ENCODE assay signal across 18 cellular contexts in genomic region chr3:150733373-150733935, GRCh38. TPM values are rescaled to one million over a fixed set of nuclear protein-coding genes. Genes with fewer than 3 reads are reported as not detected.
A peak's percentile ranks its signal among the peaks of the same experiment; 100 is the strongest.
DNase-seq lines count a peak whose midpoint lies in the region; ATAC-seq, FAIRE-seq and TF ChIP-seq lines count a peak whose summit lies in the region.
"Had no signal": no experiment of that assay in that cellular context is flagged by ENCODE, and none has a peak within 500 bp of the region (broad histone marks: within the 10 kb centered on the region; RNA-seq: fewer than 3 reads in every experiment).

No MANE protein-coding gene starts in this region.

- FAIRE-seq in H1 (lab: Jason Lieb, UNC), result no peak

- no peak overlapping the region for H4K5ac ChIP-seq in H1 (ENCODE audit: insufficient read length, low read depth, low read length)

- TF ChIP-seq EP300 in H1 (IDR thresholded peaks at IDR 0.05; ENCODE audit: borderline replicate concordance in 1 of 2, low read depth in 2 of 2, low read length in 2 of 2), result no peak

- H2BK120ac ChIP-seq in H1 (replicated peaks; ENCODE audit: low read depth, low read length), result no peak overlapping the region

- TF ChIP-seq RAD21 in H1 (IDR thresholded peaks at IDR 0.05 in 1 of 2, conservative IDR thresholded peaks at IDR 0.05 in 1 of 2; ENCODE audit: low read depth in 2 of 2, low read length in 2 of 2), result no peak

- TF ChIP-seq POLR2A in H1 (IDR thresholded peaks at IDR 0.05; ENCODE audit: control extremely low read depth in 1 of 2, low read depth in 2 of 2, low read length in 2 of 2), result no peak
- TF ChIP-seq POLR2A in body of pancreas (IDR thresholded peaks at IDR 0.05), result no peak

- H3K4me3 ChIP-seq in H7 (ENCODE audit: insufficient read depth, low read depth, low read length) (no peak overlapping the region), H1 (ENCODE audit: extremely low read depth in 1 of 4, insufficient read depth in 2 of 4, low read depth in 3 of 4, low read length in 4 of 4) (no peak overlapping the region), body of pancreas (no peak overlapping the region)
- H3K4me3 ChIP-seq: esophagus muscularis mucosa, ovary, tibial nerve had no signal

- H2AK5ac ChIP-seq in H1 (ENCODE audit: low read depth, low read length), result no peak overlapping the region

- 0 out of 2 replicates have a peak overlapping the region, but pooled peaks have one; percentile 24 for H3K18ac ChIP-seq in H1 (ENCODE audit: extremely low read depth, low read length)

- H2BK15ac ChIP-seq in H1 (ENCODE audit: low read length), result no peak overlapping the region

- CTCF ChIA-PET in H1 (lab: Charles Lee; ENCODE audit: partially characterized antibody), result no interaction called here

- no peaks in the 10 kb centered on the region for H3K79me2 ChIP-seq in H1 (ENCODE audit: control insufficient read depth in 1 of 2, insufficient read depth in 2 of 2, low read length in 2 of 2)

- DNase-seq in H7, result peak; percentile 33
- DNase-seq in SK-N-DZ (ENCODE audit: low spot score), result peak; percentile 26
- DNase-seq in H1 (ENCODE audit: low read depth in 1 of 2, low spot score in 2 of 2), result no peak
- DNase-seq in nephron progenitor cell, result no peak
- DNase-seq in body of pancreas, result no peak
- no peak for DNase-seq in NCI-H524 treated with DMSO at 0.1 percent for 48 hours (lab: John Stamatoyannopoulos, UW)
- no peak for DNase-seq in occipital lobe (lab: John Stamatoyannopoulos, UW)
- DNase-seq in SW480 (ENCODE audit: low spot score), result no peak
- DNase-seq: activated naive CD4-positive, alpha-beta T cell treated with Interleukin-2 at 50 U/mL for 16 hours; cerebellar nuclear complex; COR-L47; NCI-H1930; ovary; T-cell had no signal

- no peak overlapping the region for H3K14ac ChIP-seq in H1 (ENCODE audit: insufficient read length)

- no peak overlapping the region for H4K91ac ChIP-seq in H1 (replicated peaks; ENCODE audit: insufficient read length, low read length)

- TF ChIP-seq CTCF in H1 (IDR thresholded peaks at IDR 0.05; ENCODE audit: control extremely low read depth in 1 of 3, insufficient read depth in 1 of 3, low read depth in 1 of 3, low read length in 3 of 3) (no peak), nephron progenitor cell (IDR thresholded peaks at IDR 0.05) (no peak), body of pancreas (IDR thresholded peaks at IDR 0.05) (no peak)

- no peak overlapping the region for H2BK5ac ChIP-seq in H1 (ENCODE audit: low read depth, low read length)

- H3K36me3 ChIP-seq in H7 (replicated peaks; ENCODE audit: control insufficient read depth, insufficient read depth, low read length) (no peaks in the 10 kb centered on the region), H1 (ENCODE audit: control insufficient read depth in 2 of 4, insufficient read depth in 4 of 4, low read length in 3 of 4) (no peaks in the 10 kb centered on the region), body of pancreas (replicated peaks in 1 of 2; ENCODE audit: insufficient read depth in 1 of 2, low read depth in 2 of 2) (no peaks in the 10 kb centered on the region)
- H3K36me3 ChIP-seq: esophagus muscularis mucosa, ovary, tibial nerve had no signal

- H3K4me1 ChIP-seq in H1 (replicated peaks in 1 of 4; ENCODE audit: control insufficient read depth in 3 of 4, insufficient read depth in 4 of 4, low read length in 3 of 4) (peaks cover 0 to 9% (median 4%) of the 10 kb centered on the region in 4 experiments; a peak in 5 of 7 replicates), body of pancreas (peaks cover 24% of the 10 kb centered on the region)

- H4K20me1 ChIP-seq in H1 (replicated peaks in 1 of 2; ENCODE audit: control insufficient read depth in 1 of 2, insufficient read depth in 2 of 2, low read length in 2 of 2), result no peaks in the 10 kb centered on the region

- H3K27ac Mint-ChIP-seq in nephron progenitor cell, result peak overlapping the region; percentile 7
- H3K27ac Mint-ChIP-seq: memory B cell, T-cell had no signal

- H3K27me3 Mint-ChIP-seq in nephron progenitor cell (ENCODE audit: low read depth, poor library complexity), result peaks cover 3% of the 10 kb centered on the region
- H3K27me3 Mint-ChIP-seq: IgD-negative memory B cell, memory B cell, T-cell had no signal

- H2AFZ ChIP-seq in H1 (ENCODE audit: low read length), result no peak overlapping the region; the same call in 1 of the 2 replicates

- no peak for ATAC-seq in body of pancreas
- ATAC-seq: T-cell had no signal

- no peaks in the 10 kb centered on the region for H3K9me3 Mint-ChIP-seq in nephron progenitor cell
- H3K9me3 Mint-ChIP-seq: IgD-negative memory B cell, memory B cell, T-cell had no signal

- no peaks in the 10 kb centered on the region for H3K79me1 ChIP-seq in H1 (ENCODE audit: low read depth, low read length)

- no peak overlapping the region for H4K8ac ChIP-seq in H1 (ENCODE audit: extremely low read depth, insufficient read depth, low read length)

- H3K23me2 ChIP-seq in H1 (ENCODE audit: low read depth, low read length), result no peaks in the 10 kb centered on the region

- no peak overlapping the region for H3K56ac ChIP-seq in H1 (replicated peaks; ENCODE audit: insufficient read length, low read depth, low read length)

- H3K27ac ChIP-seq in H1 (ENCODE audit: low read depth, low read length), result no peak overlapping the region
- H3K27ac ChIP-seq in body of pancreas, result no peak overlapping the region
- H3K27ac ChIP-seq: esophagus muscularis mucosa, ovary, tibial nerve had no signal

- peaks cover 10% of the 10 kb centered on the region for H3K4me1 Mint-ChIP-seq in nephron progenitor cell

- no peak overlapping the region for H2BK20ac ChIP-seq in H1 (ENCODE audit: low read length)

- H2BK12ac ChIP-seq in H1 (ENCODE audit: low read depth, low read length), result no peak overlapping the region

- POLR2A ChIA-PET in H1 (lab: Charles Lee; ENCODE audit: partially characterized antibody), result no interaction called here

- H3K23ac ChIP-seq in H1 (ENCODE audit: insufficient read length), result no peak overlapping the region

- no peak overlapping the region for H3K4me3 Mint-ChIP-seq in nephron progenitor cell
- H3K4me3 Mint-ChIP-seq: IgD-negative memory B cell, memory B cell, T-cell had no signal

- H3K4ac ChIP-seq in H1 (replicated peaks; ENCODE audit: insufficient read length, low read depth, low read length), result no peak overlapping the region

- intact Hi-C loops in body of pancreas (cut with DNase I), result loop anchor here (5.0 kb wide), 1 partner anchor 39 kb away; no protein-coding TSS in a partner anchor

- H3K4me2 ChIP-seq in H1 (ENCODE audit: insufficient read depth in 1 of 2, low read depth in 2 of 2, low read length in 2 of 2), result no peak overlapping the region

- 82% methylated on average over 8 of the region's 8 CpGs; no CpG with 5 or more reads in 1 of the 2 experiments for WGBS in H1 (ENCODE audit: extremely low coverage in 1 of 2, insufficient coverage in 1 of 2, insufficient read length in 1 of 2, insufficient replicate concordance in 2 of 2, low coverage in 1 of 2, low lambda C conversion rate in 2 of 2, missing lambda C conversion rate in 1 of 2), 2 experiments
- whole genome bisulfite sequencing in body of pancreas, 2 donors, result 74 to 75% methylated on average over 8 of the region's 8 CpGs

- no peaks in the 10 kb centered on the region for H3K36me3 Mint-ChIP-seq in nephron progenitor cell (ENCODE audit: low read depth)
- H3K36me3 Mint-ChIP-seq: T-cell had no signal

- no peak overlapping the region for H3K9ac ChIP-seq in H1 (replicated peaks in 1 of 4; ENCODE audit: extremely low read depth in 1 of 4, low read depth in 3 of 4, low read length in 3 of 4)

- H3K9me3 ChIP-seq in H1 (ENCODE audit: insufficient read depth in 2 of 2, low read depth in 1 of 2, low read length in 1 of 2) (no peaks in the 10 kb centered on the region), body of pancreas (no peaks in the 10 kb centered on the region)
- H3K9me3 ChIP-seq: esophagus muscularis mucosa, ovary, tibial nerve had no signal

- H3K27me3 ChIP-seq in H7 (ENCODE audit: control insufficient read depth, insufficient read depth, low read length) (no peaks in the 10 kb centered on the region), H1 (replicated peaks in 1 of 4; ENCODE audit: control insufficient read depth in 3 of 4, extremely low read depth in 1 of 4, insufficient read depth in 3 of 4, low read length in 3 of 4) (no peaks in the 10 kb centered on the region), body of pancreas (no peaks in the 10 kb centered on the region)
- H3K27me3 ChIP-seq: esophagus muscularis mucosa, ovary, tibial nerve had no signal

TF ChIP-seq in H1, 55 proteins besides CTCF, POLR2A, EP300 and RAD21 (continues in another document):
- TF ChIP-seq CEBPB (IDR thresholded peaks at IDR 0.05; ENCODE audit: low read depth, low read length) (no peak), BRCA1 (IDR thresholded peaks at IDR 0.05; ENCODE audit: low read depth, low read length) (no peak)

RNA-seq across cellular contexts. Expression of gene SIAH2, which starts 29.5 kb away (rescaled TPM):
- 35.8 and 54.8 TPM in 2 replicates for total RNA-seq in H7 (2014; rRNA removed; shearing (Covaris generic))
- 25.4 and 25.6 TPM in 2 replicates for polyA plus RNA-seq in SK-N-DZ (2014; cell fraction: cytosol; rRNA removed)
- polyA plus RNA-seq in SK-N-DZ (2014; cell fraction: nucleus; rRNA removed), result 14.9 and 19.8 TPM in 2 replicates
- 21.8 and 23.9 TPM in 2 replicates for total RNA-seq in H1 (2021; fragmentation: NEBNext Ultra II Directional; extraction: Animal tissue kit (Norgen Biotek cat#: 25700))
- polyA plus RNA-seq in H1 (2011; rRNA removed), result 34.2 and 56.7 TPM in 2 replicates
- 35.7 TPM for polyA plus RNA-seq in H1 (2011; cell fraction: cytosol; rRNA removed)
- 48.2 TPM for polyA plus RNA-seq in H1 (2011; cell fraction: nucleus; rRNA removed)
- polyA plus RNA-seq in H1 (2012, experiment 1 of 2), result 15.1 to 24.0 TPM (median 20.1 TPM) in 4 replicates
- polyA plus RNA-seq in H1 (2012, experiment 2 of 2), result 19.3 TPM
- 20.2 TPM for polyA plus RNA-seq in H1 (2013, experiment 1 of 2)
- 19.2 TPM for polyA plus RNA-seq in H1 (2013, experiment 2 of 2)
- polyA minus RNA-seq in H1 (2011; rRNA and poly(A)+ RNA removed), result 46.4 and 70.7 TPM in 2 replicates
- polyA minus RNA-seq in H1 (2011; cell fraction: cytosol; rRNA and poly(A)+ RNA removed), result 20.7 TPM
- 12.0 TPM for polyA minus RNA-seq in H1 (2011; cell fraction: nucleus; rRNA and poly(A)+ RNA removed)
- total RNA-seq in body of pancreas (10 to 100 TPM; 17.1 to 30.3 TPM), occipital lobe (29.3 TPM)

RNA-seq across cellular contexts. Expression of gene ERICH6, which starts 29.7 kb away (rescaled TPM):
- total RNA-seq in H7 (2014; rRNA removed; shearing (Covaris generic)), result 0.17 TPM in 1 of 2 replicates, not detected in the other
- not detected in 2 replicates for polyA plus RNA-seq in SK-N-DZ (2014; cell fraction: cytosol; rRNA removed)
- not detected in 2 replicates for polyA plus RNA-seq in SK-N-DZ (2014; cell fraction: nucleus; rRNA removed)
- total RNA-seq in H1 (2021; fragmentation: NEBNext Ultra II Directional; extraction: Animal tissue kit (Norgen Biotek cat#: 25700)), result not detected in 2 replicates
- not detected in 2 replicates for polyA plus RNA-seq in H1 (2011; rRNA removed)
- 0.05 TPM for polyA plus RNA-seq in H1 (2011; cell fraction: cytosol; rRNA removed)
- not detected for polyA plus RNA-seq in H1 (2011; cell fraction: nucleus; rRNA removed)
- polyA plus RNA-seq in H1 (2012, experiment 1 of 2), result 0.10 to 0.35 TPM (median 0.18 TPM) in 4 replicates
- not detected for polyA plus RNA-seq in H1 (2012, experiment 2 of 2)
- polyA plus RNA-seq in H1 (2013, experiment 1 of 2), result not detected
- polyA plus RNA-seq in H1 (2013, experiment 2 of 2), result 0.04 TPM
- 0.10 TPM in 1 of 2 replicates, not detected in the other for polyA minus RNA-seq in H1 (2011; rRNA and poly(A)+ RNA removed)
- polyA minus RNA-seq in H1 (2011; cell fraction: cytosol; rRNA and poly(A)+ RNA removed), result not detected
- 0.50 TPM for polyA minus RNA-seq in H1 (2011; cell fraction: nucleus; rRNA and poly(A)+ RNA removed)
- total RNA-seq in body of pancreas, result under 1 TPM in 1 of 2 donors, not detected in 1; 0.26 TPM
- not detected for total RNA-seq in occipital lobe
- total RNA-seq: esophagus muscularis mucosa had no signal

Comparison
In these comparisons a context has a peak if more than half of its experiments do, and no peak if none do; other contexts are left out.
1. DNase-seq: peak in H7 (single experiment) and SK-N-DZ (single experiment); none in H1 (0 of 2), nephron progenitor cell (single experiment), body of pancreas (0 of 4), NCI-H524 treated with DMSO at 0.1 percent for 48 hours (single experiment), occipital lobe (single experiment) and SW480 (single experiment).